Comparison of ENCODE assay signal across 13 cellular contexts in the genomic region with DNA sequence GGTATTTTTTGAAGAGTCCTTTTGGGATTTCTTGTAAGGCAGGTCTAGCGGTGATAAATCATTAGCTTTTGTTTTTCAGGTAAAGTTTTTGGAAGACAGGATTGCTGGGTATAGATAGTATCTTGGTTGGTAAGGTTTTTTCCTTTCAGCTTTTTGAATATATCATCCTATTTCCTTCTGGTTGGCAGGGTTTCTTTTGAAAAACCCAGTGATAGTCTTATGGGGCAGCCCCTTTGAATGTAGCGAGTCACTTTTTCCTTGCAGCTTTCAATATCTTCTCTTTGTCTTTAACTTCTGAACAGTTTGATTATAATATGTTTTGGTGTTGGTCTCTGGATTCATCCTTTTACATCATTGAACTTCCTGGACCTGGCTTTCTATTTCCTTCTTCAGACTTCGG.
"Had no signal": no experiment of that assay in that cellular context is flagged by ENCODE, and none has a peak within 500 bp of the region (broad histone marks: within the 10 kb centered on the region; RNA-seq: fewer than 3 reads in every experiment).

No MANE protein-coding gene starts in this region.

- H3K4me3 Mint-ChIP-seq: naive thymus-derived CD4-positive, alpha-beta T cell had no signal

- ATAC-seq: left cardiac atrium; naive thymus-derived CD4-positive, alpha-beta T cell had no signal

- H3K27me3 Mint-ChIP-seq: naive thymus-derived CD4-positive, alpha-beta T cell had no signal

- DNase-seq: activated CD8-positive, alpha-beta memory T cell treated with anti-CD3 and anti-CD28 coated beads for 24 hours; activated CD8-positive, alpha-beta memory T cell treated with anti-CD3 and anti-CD28 coated beads, Interleukin-2, amount 50 U/mL, for 48 hours; activated effector memory CD4-positive, alpha-beta T cell treated with anti-CD3 and anti-CD28 coated beads, Interleukin-2, amount 50 U/mL, for 16 hours; adrenal gland; cerebellar nuclear complex; cortex of kidney; effector CD4-positive, alpha-beta T cell; left cardiac atrium; mesendoderm; naive thymus-derived CD4-positive, alpha-beta T cell; stimulated activated CD4-positive, alpha-beta T cell treated with anti-CD3 and anti-CD28 coated beads, Interleukin-12 subunit alpha, Interleukin-12 subunit beta, amount 100 ng/mL, for 4 hours; stimulated activated CD4-positive, alpha-beta T cell treated with anti-CD3 and anti-CD28 coated beads, Interleukin-2, amount 100 ng/mL, for 24 hours; upper lobe of left lung had no signal
